ENCODE assay signal across 8 cellular contexts in genomic region chr13:112967666-112968379, GRCh38. TPM values are rescaled to one million over a fixed set of nuclear protein-coding genes. Genes with fewer than 3 reads are reported as not detected.
DNase-seq lines count a peak whose midpoint lies in the region; ATAC-seq and TF ChIP-seq lines count a peak whose summit lies in the region.

No MANE protein-coding gene starts in this region.

- no peak overlapping the region for H3K27ac Mint-ChIP-seq in T-helper 1 cell treated with Interleukin-12 subunit alpha and Interleukin-12 subunit beta and Interleukin-4 antibody, amounts not matched to agents 30 μg/mL and 1 μg/mL, for 36 hours
- H3K27ac Mint-ChIP-seq in activated CD8-positive, alpha-beta T cell treated with anti-CD3 and anti-CD28 coated beads for 36 hours: peak overlapping the region; percentile 55
- H3K27ac Mint-ChIP-seq in stimulated activated memory B cell treated with anti-CD40 and anti-IgM and Interleukin-4, amounts not matched to agents 10 μg/mL and 1 μg/mL and 100 μg/mL, for 72 hours: no peak overlapping the region

- TF ChIP-seq CTCF in activated CD8-positive, alpha-beta T cell treated with anti-CD3 and anti-CD28 coated beads for 36 hours (IDR thresholded peaks at IDR 0.05): no peak

- CTCF ChIA-PET in activated CD8-positive, alpha-beta T cell treated with anti-CD3 and anti-CD28 coated beads for 36 hours (lab: Charles Lee): interaction anchor here (0.7 to 3.1 kb wide), 4 partner anchors 25 to 62 kb away, joined by 3 to 16 read pairs (median 4); no protein-coding TSS in a partner anchor

- peaks cover 52% of the 10 kb centered on the region for H3K27me3 Mint-ChIP-seq in T-helper 1 cell treated with Interleukin-12 subunit alpha and Interleukin-12 subunit beta and Interleukin-4 antibody, amounts not matched to agents 30 μg/mL and 1 μg/mL, for 36 hours (ENCODE audit: low read depth)
- H3K27me3 Mint-ChIP-seq in activated CD8-positive, alpha-beta T cell treated with anti-CD3 and anti-CD28 coated beads for 36 hours: no peaks in the 10 kb centered on the region
- H3K27me3 Mint-ChIP-seq in stimulated activated memory B cell treated with anti-CD40 and anti-IgM and Interleukin-4, amounts not matched to agents 10 μg/mL and 1 μg/mL and 100 μg/mL, for 72 hours: peaks cover 53% of the 10 kb centered on the region

- H3K36me3 Mint-ChIP-seq in T-helper 1 cell treated with Interleukin-12 subunit alpha and Interleukin-12 subunit beta and Interleukin-4 antibody, amounts not matched to agents 30 μg/mL and 1 μg/mL, for 36 hours (ENCODE audit: low read depth): no peaks in the 10 kb centered on the region
- no peaks in the 10 kb centered on the region for H3K36me3 Mint-ChIP-seq in activated CD8-positive, alpha-beta T cell treated with anti-CD3 and anti-CD28 coated beads for 36 hours (ENCODE audit: low read depth)
- peaks cover 7% of the 10 kb centered on the region for H3K36me3 Mint-ChIP-seq in stimulated activated memory B cell treated with anti-CD40 and anti-IgM and Interleukin-4, amounts not matched to agents 10 μg/mL and 1 μg/mL and 100 μg/mL, for 72 hours

- POLR2A ChIA-PET in activated CD8-positive, alpha-beta T cell treated with anti-CD3 and anti-CD28 coated beads for 36 hours (lab: Charles Lee): interaction anchor here (0.7 to 1.4 kb wide), 4 partner anchors 14 to 329 kb away, joined by 3 to 4 read pairs (median 3); partner anchors contain the start of gene LAMP1

- DNase-seq in T-helper 1 cell: no peak
- no peak for DNase-seq in activated CD8-positive, alpha-beta T cell treated with anti-CD3 and anti-CD28 coated beads for 36 hours
- DNase-seq in kidney tubule cell (ENCODE audit: low spot score): peak; percentile 67
- no peak for DNase-seq in NK-92 treated with Interleukin-12 subunit alpha and Interleukin-12 subunit beta, amount 100 ng/mL, for 24 hours (lab: John Stamatoyannopoulos, UW)
- no peak for DNase-seq in effector CD8-positive, alpha-beta T cell (lab: John Stamatoyannopoulos, UW)

- peaks cover 6% of the 10 kb centered on the region for H3K4me1 Mint-ChIP-seq in T-helper 1 cell treated with Interleukin-12 subunit alpha and Interleukin-12 subunit beta and Interleukin-4 antibody, amounts not matched to agents 30 μg/mL and 1 μg/mL, for 36 hours (ENCODE audit: low read depth)
- peaks cover 23% of the 10 kb centered on the region for H3K4me1 Mint-ChIP-seq in activated CD8-positive, alpha-beta T cell treated with anti-CD3 and anti-CD28 coated beads for 36 hours (ENCODE audit: low read depth)
- H3K4me1 Mint-ChIP-seq in stimulated activated memory B cell treated with anti-CD40 and anti-IgM and Interleukin-4, amounts not matched to agents 10 μg/mL and 1 μg/mL and 100 μg/mL, for 72 hours: peaks cover 10% of the 10 kb centered on the region

- peak overlapping the region; percentile 46 for H3K4me3 Mint-ChIP-seq in T-helper 1 cell treated with Interleukin-12 subunit alpha and Interleukin-12 subunit beta and Interleukin-4 antibody, amounts not matched to agents 30 μg/mL and 1 μg/mL, for 36 hours
- H3K4me3 Mint-ChIP-seq in activated CD8-positive, alpha-beta T cell treated with anti-CD3 and anti-CD28 coated beads for 36 hours: peak overlapping the region; percentile 82
- H3K4me3 Mint-ChIP-seq in stimulated activated memory B cell treated with anti-CD40 and anti-IgM and Interleukin-4, amounts not matched to agents 10 μg/mL and 1 μg/mL and 100 μg/mL, for 72 hours: peak overlapping the region; percentile 69

- ATAC-seq in activated CD8-positive, alpha-beta T cell treated with anti-CD3 and anti-CD28 coated beads for 36 hours: no peak
- no peak for ATAC-seq in stimulated activated memory B cell treated with anti-CD40 and anti-IgM and Interleukin-4, amounts not matched to agents 10 μg/mL and 1 μg/mL and 100 μg/mL, for 72 hours
- ATAC-seq in GM21529 (IDR thresholded peaks at IDR 0.05; ENCODE audit: unreplicated experiment): no peak

- intact Hi-C loops in activated CD8-positive, alpha-beta T cell treated with anti-CD3 and anti-CD28 coated beads for 36 hours (cut with micrococcal nuclease): no loop called here

- no peaks in the 10 kb centered on the region for H3K9me3 Mint-ChIP-seq in T-helper 1 cell treated with Interleukin-12 subunit alpha and Interleukin-12 subunit beta and Interleukin-4 antibody, amounts not matched to agents 30 μg/mL and 1 μg/mL, for 36 hours
- peaks cover 4% of the 10 kb centered on the region for H3K9me3 Mint-ChIP-seq in activated CD8-positive, alpha-beta T cell treated with anti-CD3 and anti-CD28 coated beads for 36 hours
- peaks cover 8% of the 10 kb centered on the region for H3K9me3 Mint-ChIP-seq in stimulated activated memory B cell treated with anti-CD40 and anti-IgM and Interleukin-4, amounts not matched to agents 10 μg/mL and 1 μg/mL and 100 μg/mL, for 72 hours

RNA-seq across cellular contexts. Expression of gene MCF2L, which starts 1.2 kb away (rescaled TPM):
- 1 to 10 TPM; 7.6 to 8.9 TPM for total RNA-seq in activated CD8-positive, alpha-beta T cell treated with anti-CD3 and anti-CD28 coated beads for 36 hours
